Comparison of ENCODE assay signal across 8 cellular contexts in the genomic region with DNA sequence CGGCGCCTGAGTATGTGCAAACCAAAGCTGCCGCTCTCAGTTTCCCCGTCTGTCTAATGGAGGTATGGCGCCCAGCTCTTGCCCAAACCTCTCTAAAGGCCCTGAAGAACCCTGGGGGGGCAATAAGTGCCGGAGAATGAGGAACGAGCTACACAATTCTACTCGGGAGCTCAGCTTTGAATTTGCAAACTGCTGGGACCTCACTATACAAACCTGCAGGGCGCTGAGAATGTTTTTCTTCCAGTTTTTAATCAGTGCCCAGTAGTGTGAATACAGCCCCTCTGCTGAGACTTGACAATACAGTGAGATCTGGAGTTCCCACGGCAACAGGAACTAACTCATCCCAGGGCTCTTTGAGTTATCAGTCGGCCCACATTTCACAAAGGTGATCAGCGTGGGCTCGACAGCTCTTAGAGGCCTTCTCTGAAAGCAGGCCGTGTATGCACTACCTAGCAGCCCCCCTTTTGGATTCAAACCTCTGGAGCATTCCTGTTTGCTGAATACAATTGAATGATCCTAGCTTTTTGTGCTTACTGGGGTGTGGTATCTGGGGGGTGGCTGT. TPM values are rescaled to one million over a fixed set of nuclear protein-coding genes. Genes with fewer than 3 reads are reported as not detected.
DNase-seq lines count a peak whose midpoint lies in the region; TF ChIP-seq lines count a peak whose summit lies in the region.

No MANE protein-coding gene starts in this region.

- in situ Hi-C loops in Caki2 (cut with HindIII; ENCODE audit: low pct_unique_long_range_greater_than_20kb, low sequenced_read_pairs) (no loop called here), KBM-7 (cut with MboI; ENCODE audit: low pct_unique_long_range_greater_than_20kb, low sequenced_read_pairs) (no loop called here)

- no peaks in the 10 kb centered on the region for H3K27me3 ChIP-seq in kidney epithelial cell (ENCODE audit: control insufficient read depth, insufficient read depth, low read length)

- TF ChIP-seq CTCF in kidney epithelial cell (IDR thresholded peaks at IDR 0.05; ENCODE audit: insufficient read depth, low read length, poor library complexity, severe bottlenecking) = no peak

- DNase-seq in Caki2 (ENCODE audit: low read depth) (peak; percentile 27), KBM-7 (peak; percentile 56), amniotic epithelial cell (ENCODE audit: low read depth) (peak; percentile 47), kidney epithelial cell (ENCODE audit: low read depth) (no peak), superior temporal gyrus (ENCODE audit: extremely low spot score) (peak; percentile 45), 8988T (no peak), AG08396 (ENCODE audit: low spot score) (no peak)
- no peak for DNase-seq in stimulated activated CD4-positive, alpha-beta T cell treated with anti-CD3 and anti-CD28 coated beads, Interleukin-2, amount 100 ng/mL, for 48 hours

- peak overlapping the region; percentile 69 for H3K4me3 ChIP-seq in kidney epithelial cell (ENCODE audit: low read depth, low read length)

- H3K36me3 ChIP-seq in kidney epithelial cell (ENCODE audit: control insufficient read depth, insufficient read depth, low read length) = peaks cover 1% of the 10 kb centered on the region

RNA-seq across cellular contexts. Expression of gene TMEM53, which starts 41.7 kb away (rescaled TPM):
- total RNA-seq in Caki2 (2014; rRNA removed; shearing (Covaris generic); ENCODE audit: low replicate concordance) = 4.3 and 7.6 TPM in 2 replicates
- total RNA-seq in kidney epithelial cell = 11.5 and 12.2 TPM in 2 replicates

RNA-seq across cellular contexts. Expression of gene ARMH1, which starts 41.9 kb away (rescaled TPM):
- not detected in 2 replicates for total RNA-seq in Caki2 (2014; rRNA removed; shearing (Covaris generic); ENCODE audit: low replicate concordance)
- total RNA-seq in kidney epithelial cell = 4.7 TPM in 1 of 2 replicates, not detected in the other

Comparison
In these comparisons a context has a peak if more than half of its experiments do, and no peak if none do; other contexts are left out.
1. DNase-seq: peak in Caki2 (single experiment), KBM-7 (single experiment), amniotic epithelial cell (single experiment) and superior temporal gyrus (single experiment); none in kidney epithelial cell (single experiment), 8988T (single experiment), AG08396 (single experiment) and stimulated activated CD4-positive, alpha-beta T cell treated with anti-CD3 and anti-CD28 coated beads, Interleukin-2, amount 100 ng/mL, for 48 hours (0 of 2).